12 cellular contexts compared by ENCODE assay signal in genomic region chr5:124504081-124504916, GRCh38.
DNase-seq lines count a peak whose midpoint lies in the region; ATAC-seq and TF ChIP-seq lines count a peak whose summit lies in the region.
"Had no signal": no experiment of that assay in that cellular context is flagged by ENCODE, and none has a peak within 500 bp of the region (broad histone marks: within the 10 kb centered on the region; RNA-seq: fewer than 3 reads in every experiment).

No MANE protein-coding gene starts in this region.

- ATAC-seq in GM19324 (IDR thresholded peaks at IDR 0.05; ENCODE audit: low FRiP score, unreplicated experiment) (peak; percentile 71), HG02852 (IDR thresholded peaks at IDR 0.05; ENCODE audit: unreplicated experiment) (peak; percentile 96), gastroesophageal sphincter (no peak)
- ATAC-seq: HepG2 had no signal

- no peak for TF ChIP-seq EP300 in gastroesophageal sphincter (IDR thresholded peaks at IDR 0.05)

- no peaks in the 10 kb centered on the region for H3K36me3 ChIP-seq in gastroesophageal sphincter

- no peak for TF ChIP-seq POLR2A in gastroesophageal sphincter (IDR thresholded peaks at IDR 0.05)

- H3K27ac ChIP-seq in gastroesophageal sphincter: no peak overlapping the region
- H3K27ac ChIP-seq: hepatocyte, parathyroid adenoma had no signal

- no peak for TF ChIP-seq CTCF in gastroesophageal sphincter (IDR thresholded peaks at IDR 0.05)

- DNase-seq in NCI-H226 (peak; percentile 9), smooth muscle cell of the brain vasculature (ENCODE audit: low read depth, low spot score) (peak; percentile 6), anterior cingulate cortex (lab: John Stamatoyannopoulos, UW) (no peak)
- no peak for DNase-seq in activated T-cell treated with anti-CD3 and anti-CD28 coated beads, Interleukin-2, amount 50 U/mL, for 1 hour
- DNase-seq: activated CD4-positive, alpha-beta memory T cell treated with anti-CD3 and anti-CD28 coated beads, Interleukin-2, amount 10 ng/mL, durations not matched to agents 7 days and 5 days; cerebellar nuclear complex had no signal

- 71 to 76% methylated on average over 4 of the region's 4 CpGs for WGBS in gastroesophageal sphincter (ENCODE audit: low coverage in 1 of 2), 2 donors

- H3K27me3 ChIP-seq in gastroesophageal sphincter: no peaks in the 10 kb centered on the region
- H3K27me3 ChIP-seq: hepatocyte had no signal

- no peaks in the 10 kb centered on the region for H3K9me3 ChIP-seq in gastroesophageal sphincter

- H3K4me3 ChIP-seq in gastroesophageal sphincter: no peak overlapping the region
- H3K4me3 ChIP-seq: hepatocyte had no signal

- no peaks in the 10 kb centered on the region for H3K4me1 ChIP-seq in gastroesophageal sphincter
- H3K4me1 ChIP-seq: parathyroid adenoma had no signal

Comparison
In these comparisons a context has a peak if more than half of its experiments do, and no peak if none do; other contexts are left out.
1. DNase-seq: peak in NCI-H226 (single experiment) and smooth muscle cell of the brain vasculature (single experiment); none in activated T-cell treated with anti-CD3 and anti-CD28 coated beads, Interleukin-2, amount 50 U/mL, for 1 hour (single experiment) and anterior cingulate cortex (0 of 58).